ENCODE assay signal across 21 cellular contexts in the genomic region with DNA sequence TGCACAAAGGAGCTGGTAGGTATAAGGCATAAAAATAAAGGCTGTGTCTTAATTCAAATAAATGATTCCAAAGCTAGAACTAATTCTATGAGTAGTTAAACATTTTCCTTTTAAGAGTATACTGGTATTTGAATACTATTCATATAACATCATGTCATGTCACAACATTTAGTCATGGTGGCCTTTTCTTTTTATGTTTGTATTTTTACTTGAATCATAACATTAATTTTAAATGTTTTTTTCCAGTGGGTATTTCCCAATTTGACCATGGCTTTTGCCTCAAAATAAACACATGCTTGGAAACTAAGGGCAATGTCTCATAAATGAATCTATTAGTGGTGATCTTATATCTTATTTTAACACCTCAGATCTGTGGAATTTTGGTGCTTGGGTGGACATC.
"Had no signal": no experiment of that assay in that cellular context is flagged by ENCODE, and none has a peak within 500 bp of the region (broad histone marks: within the 10 kb centered on the region; RNA-seq: fewer than 3 reads in every experiment).

No MANE protein-coding gene starts in this region.

- H3K27me3 ChIP-seq: esophagus muscularis mucosa, suprapubic skin, transverse colon, uterus had no signal

- H3K4me3 Mint-ChIP-seq: activated T-cell treated with anti-CD3 and anti-CD28 coated beads, Interleukin-2, amount 50 U/mL, for 72 hours; stimulated activated naive CD8-positive, alpha-beta T cell treated with anti-CD3 and anti-CD28 coated beads, Interleukin-15, Interleukin-2, amounts not matched to agents 100 ng/mL and 50 ng/mL, for 24 hours had no signal

- H3K27ac ChIP-seq: esophagus muscularis mucosa, left ventricle myocardium inferior, suprapubic skin, transverse colon, uterus had no signal

- H3K9me3 ChIP-seq: esophagus muscularis mucosa, left ventricle myocardium inferior, suprapubic skin, transverse colon, uterus had no signal

- H3K4me3 ChIP-seq: esophagus muscularis mucosa, left ventricle myocardium inferior, skin epidermis, suprapubic skin, transverse colon, uterus had no signal

- H3K36me3 ChIP-seq: esophagus muscularis mucosa, left ventricle myocardium inferior, suprapubic skin, transverse colon, uterus had no signal

- H3K27me3 Mint-ChIP-seq: progenitor cell of endocrine pancreas had no signal

- DNase-seq: activated CD4-positive, alpha-beta T cell treated with anti-CD3 and anti-CD28 coated beads, Interleukin-2, amount 50 U/mL, for 4 hours; activated CD4-positive, CD25-positive, alpha-beta regulatory T cell treated with anti-CD3 and anti-CD28 coated beads, Interleukin-2, amount 50 U/mL, for 72 hours; activated effector memory CD4-positive, alpha-beta T cell treated with anti-CD3 and anti-CD28 coated beads, Interleukin-2, amount 50 U/mL, for 16 hours; activated naive CD4-positive, alpha-beta T cell treated with anti-CD3 and anti-CD28 coated beads, Interleukin-2, amount 50 U/mL, for 16 hours; activated T-cell treated with anti-CD3 and anti-CD28 coated beads, Interleukin-2, amount 50 U/mL, for 72 hours; cerebellar nuclear complex; cortex of kidney; effector CD4-positive, alpha-beta T cell; kidney glomerular epithelial cell; left ventricle myocardium inferior; mammary epithelial cell; stimulated activated CD4-positive, alpha-beta T cell treated with anti-CD3 and anti-CD28 coated beads, Interleukin-2, amount 100 ng/mL, for 48 hours; T-helper 1 cell; T1000; transverse colon; uterus had no signal

- H3K9me3 Mint-ChIP-seq: activated T-cell treated with anti-CD3 and anti-CD28 coated beads, Interleukin-2, amount 50 U/mL, for 72 hours; stimulated activated naive CD8-positive, alpha-beta T cell treated with anti-CD3 and anti-CD28 coated beads, Interleukin-15, Interleukin-2, amounts not matched to agents 100 ng/mL and 50 ng/mL, for 24 hours had no signal

- H3K27ac Mint-ChIP-seq: activated T-cell treated with anti-CD3 and anti-CD28 coated beads, Interleukin-2, amount 50 U/mL, for 72 hours; progenitor cell of endocrine pancreas; stimulated activated naive CD8-positive, alpha-beta T cell treated with anti-CD3 and anti-CD28 coated beads, Interleukin-15, Interleukin-2, amounts not matched to agents 100 ng/mL and 50 ng/mL, for 24 hours had no signal

- H3K4me1 ChIP-seq: left ventricle myocardium inferior, suprapubic skin, transverse colon, uterus had no signal
